Comparison of ENCODE assay signal across 2 cellular contexts in genomic region chr20:4774209-4774608, GRCh38.
TF ChIP-seq lines count a peak whose summit lies in the region.

No MANE protein-coding gene starts in this region.

TF ChIP-seq in A549, 52 proteins besides CTCF, POLR2A, EP300 and RAD21:
- TF ChIP-seq FOSL2 (IDR thresholded peaks at IDR 0.05) (no peak), FOSL2 (CRISPR knock-in tag; IDR thresholded peaks at IDR 0.05) (no peak), USF2 (IDR thresholded peaks at IDR 0.05) (no peak), CHD4 (IDR thresholded peaks at IDR 0.05; ENCODE audit: borderline replicate concordance) (no peak), RARB (CRISPR knock-in tag; IDR thresholded peaks at IDR 0.05) (no peak), RNF2 (IDR thresholded peaks at IDR 0.05; ENCODE audit: borderline replicate concordance, low read depth) (no peak)
- TF ChIP-seq, protein P1, sequence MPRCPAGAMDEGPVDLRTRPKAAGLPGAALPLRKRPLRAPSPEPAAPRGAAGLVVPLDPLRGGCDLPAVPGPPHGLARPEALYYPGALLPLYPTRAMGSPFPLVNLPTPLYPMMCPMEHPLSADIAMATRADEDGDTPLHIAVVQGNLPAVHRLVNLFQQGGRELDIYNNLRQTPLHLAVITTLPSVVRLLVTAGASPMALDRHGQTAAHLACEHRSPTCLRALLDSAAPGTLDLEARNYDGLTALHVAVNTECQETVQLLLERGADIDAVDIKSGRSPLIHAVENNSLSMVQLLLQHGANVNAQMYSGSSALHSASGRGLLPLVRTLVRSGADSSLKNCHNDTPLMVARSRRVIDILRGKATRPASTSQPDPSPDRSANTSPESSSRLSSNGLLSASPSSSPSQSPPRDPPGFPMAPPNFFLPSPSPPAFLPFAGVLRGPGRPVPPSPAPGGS (IDR thresholded peaks at IDR 0.05) = no peak

TF ChIP-seq in IMR-90, 13 proteins besides CTCF, POLR2A, EP300 and RAD21:
- TF ChIP-seq BHLHE40 (IDR thresholded peaks at IDR 0.05; ENCODE audit: low read depth, low read length) (0 out of 2 replicates have a peak, but pooled peaks have one; percentile 12), RCOR1 (IDR thresholded peaks at IDR 0.05; ENCODE audit: insufficient replicate concordance, low read length) (no peak)
